In genomic region chrX:49812177-49812576, GRCh38 we compare ENCODE assay signal across 1 cellular context.
TF ChIP-seq lines count a peak whose summit lies in the region.

No MANE protein-coding gene starts in this region.

TF ChIP-seq in HepG2, 621 proteins besides CTCF, POLR2A, EP300 and RAD21 (continues in another document):
- TF ChIP-seq, protein P1, sequence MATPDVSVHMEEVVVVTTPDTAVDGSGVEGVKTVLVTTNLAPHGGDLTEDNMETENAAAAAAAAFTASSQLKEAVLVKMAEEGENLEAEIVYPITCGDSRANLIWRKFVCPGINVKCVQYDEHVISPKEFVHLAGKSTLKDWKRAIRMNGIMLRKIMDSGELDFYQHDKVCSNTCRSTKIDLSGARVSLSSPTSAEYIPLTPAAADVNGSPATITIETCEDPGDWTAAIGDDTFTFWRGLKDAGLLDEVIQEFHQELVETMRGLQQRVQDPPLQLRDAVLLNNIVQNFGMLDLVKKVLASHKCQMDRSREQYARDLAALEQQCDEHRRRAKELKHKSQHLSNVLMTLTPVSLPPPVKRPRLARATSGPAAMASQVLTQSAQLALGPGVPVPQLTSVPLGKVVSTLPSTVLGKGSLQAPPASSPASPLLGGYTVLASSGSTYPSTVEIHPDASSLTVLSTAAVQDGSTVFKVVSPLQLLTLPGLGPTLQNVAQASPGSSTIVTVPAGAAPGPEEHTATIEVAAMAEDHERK (CRISPR knock-in tag; IDR thresholded peaks at IDR 0.05; ENCODE audit: low read depth), result no peak
- TF ChIP-seq NFATC3 (CRISPR knock-in tag; IDR thresholded peaks at IDR 0.05), result no peak
- TF ChIP-seq GTF2F1 (IDR thresholded peaks at IDR 0.05; ENCODE audit: low read length), result no peak
- peak; percentile 76 for TF ChIP-seq LCORL (IDR thresholded peaks at IDR 0.05)
- 0 out of 2 replicates have a peak, but pooled peaks have one; percentile 39 for TF ChIP-seq LCORL (CRISPR knock-in tag; IDR thresholded peaks at IDR 0.05)
- no peak for TF ChIP-seq NCOA1 (CRISPR knock-in tag; IDR thresholded peaks at IDR 0.05)
- no peak for TF ChIP-seq HDAC1 (CRISPR knock-in tag; IDR thresholded peaks at IDR 0.05)
- TF ChIP-seq, protein P2, sequence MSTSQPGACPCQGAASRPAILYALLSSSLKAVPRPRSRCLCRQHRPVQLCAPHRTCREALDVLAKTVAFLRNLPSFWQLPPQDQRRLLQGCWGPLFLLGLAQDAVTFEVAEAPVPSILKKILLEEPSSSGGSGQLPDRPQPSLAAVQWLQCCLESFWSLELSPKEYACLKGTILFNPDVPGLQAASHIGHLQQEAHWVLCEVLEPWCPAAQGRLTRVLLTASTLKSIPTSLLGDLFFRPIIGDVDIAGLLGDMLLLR (CRISPR knock-in tag; IDR thresholded peaks at IDR 0.05), result no peak
- no peak for TF ChIP-seq BRCA1 (CRISPR knock-in tag; IDR thresholded peaks at IDR 0.05)
- no peak for TF ChIP-seq MAX (IDR thresholded peaks at IDR 0.05)
- no peak for TF ChIP-seq MTA3 (CRISPR knock-in tag; IDR thresholded peaks at IDR 0.05)
- peak; percentile 71 for TF ChIP-seq HDAC2 (CRISPR knock-in tag; IDR thresholded peaks at IDR 0.05)
- no peak for TF ChIP-seq ZNF484 (CRISPR knock-in tag; IDR thresholded peaks at IDR 0.05; ENCODE audit: borderline replicate concordance, low read depth)
- TF ChIP-seq YEATS2 (CRISPR knock-in tag; IDR thresholded peaks at IDR 0.05; ENCODE audit: borderline replicate concordance), result no peak
- TF ChIP-seq ISL2 (CRISPR knock-in tag; IDR thresholded peaks at IDR 0.05), result peak; percentile 95
- no peak for TF ChIP-seq RNF219 (CRISPR knock-in tag; IDR thresholded peaks at IDR 0.05)
- TF ChIP-seq ZFP41 (CRISPR knock-in tag; IDR thresholded peaks at IDR 0.05; ENCODE audit: borderline replicate concordance), result no peak
- no peak for TF ChIP-seq NFAT5 (CRISPR knock-in tag; IDR thresholded peaks at IDR 0.05)
- no peak for TF ChIP-seq ZNF331 (CRISPR knock-in tag; IDR thresholded peaks at IDR 0.05)
- no peak for TF ChIP-seq TFE3 (CRISPR knock-in tag; IDR thresholded peaks at IDR 0.05)
- TF ChIP-seq SRY (CRISPR knock-in tag; IDR thresholded peaks at IDR 0.05), result no peak
- peak; percentile 34; the same call in 1 of the 2 replicates for TF ChIP-seq ZBTB20 (CRISPR knock-in tag; IDR thresholded peaks at IDR 0.05; ENCODE audit: borderline replicate concordance, low read depth)
- no peak for TF ChIP-seq KDM2A (CRISPR knock-in tag; IDR thresholded peaks at IDR 0.05; ENCODE audit: borderline replicate concordance, low read depth)
- no peak for TF ChIP-seq SRSF9 (IDR thresholded peaks at IDR 0.05; ENCODE audit: borderline replicate concordance, insufficient read depth, low read depth, low read length, poor library complexity, severe bottlenecking)
- TF ChIP-seq ATF2 (CRISPR knock-in tag; IDR thresholded peaks at IDR 0.05), result no peak
- TF ChIP-seq TEAD2 (CRISPR knock-in tag; IDR thresholded peaks at IDR 0.05), result no peak
- TF ChIP-seq, protein P3, sequence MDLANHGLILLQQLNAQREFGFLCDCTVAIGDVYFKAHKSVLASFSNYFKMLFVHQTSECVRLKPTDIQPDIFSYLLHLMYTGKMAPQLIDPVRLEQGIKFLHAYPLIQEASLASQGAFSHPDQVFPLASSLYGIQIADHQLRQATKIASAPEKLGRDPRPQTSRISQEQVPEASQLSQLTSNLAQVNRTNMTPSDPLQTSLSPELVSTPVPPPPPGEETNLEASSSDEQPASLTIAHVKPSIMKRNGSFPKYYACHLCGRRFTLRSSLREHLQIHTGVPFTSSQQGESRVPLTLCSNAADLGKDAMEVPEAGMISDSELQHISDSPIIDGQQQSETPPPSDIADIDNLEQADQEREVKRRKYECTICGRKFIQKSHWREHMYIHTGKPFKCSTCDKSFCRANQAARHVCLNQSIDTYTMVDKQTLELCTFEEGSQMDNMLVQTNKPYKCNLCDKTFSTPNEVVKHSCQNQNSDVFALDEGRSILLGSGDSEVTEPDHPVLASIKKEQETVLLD (CRISPR knock-in tag; IDR thresholded peaks at IDR 0.05; ENCODE audit: low read depth), result no peak
- peak; percentile 80 for TF ChIP-seq FOXA3 (CRISPR knock-in tag; IDR thresholded peaks at IDR 0.05)
- no peak for TF ChIP-seq FOXK2 (IDR thresholded peaks at IDR 0.05)
- TF ChIP-seq SIN3A (IDR thresholded peaks at IDR 0.05; ENCODE audit: borderline replicate concordance, low read depth, low read length), result no peak
- TF ChIP-seq RBM39 (IDR thresholded peaks at IDR 0.05; ENCODE audit: low read depth, low read length, poor library complexity, severe bottlenecking), result no peak
- TF ChIP-seq, protein P4, sequence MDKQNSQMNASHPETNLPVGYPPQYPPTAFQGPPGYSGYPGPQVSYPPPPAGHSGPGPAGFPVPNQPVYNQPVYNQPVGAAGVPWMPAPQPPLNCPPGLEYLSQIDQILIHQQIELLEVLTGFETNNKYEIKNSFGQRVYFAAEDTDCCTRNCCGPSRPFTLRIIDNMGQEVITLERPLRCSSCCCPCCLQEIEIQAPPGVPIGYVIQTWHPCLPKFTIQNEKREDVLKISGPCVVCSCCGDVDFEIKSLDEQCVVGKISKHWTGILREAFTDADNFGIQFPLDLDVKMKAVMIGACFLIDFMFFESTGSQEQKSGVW (CRISPR knock-in tag; IDR thresholded peaks at IDR 0.05; ENCODE audit: borderline replicate concordance), result no peak
- TF ChIP-seq TEAD3 (CRISPR knock-in tag; optimal IDR thresholded peaks at IDR 0.05; ENCODE audit: borderline replicate concordance), result peak; percentile 92
- no peak for TF ChIP-seq ZNF878 (CRISPR knock-in tag; IDR thresholded peaks at IDR 0.05)
- TF ChIP-seq, protein P5, sequence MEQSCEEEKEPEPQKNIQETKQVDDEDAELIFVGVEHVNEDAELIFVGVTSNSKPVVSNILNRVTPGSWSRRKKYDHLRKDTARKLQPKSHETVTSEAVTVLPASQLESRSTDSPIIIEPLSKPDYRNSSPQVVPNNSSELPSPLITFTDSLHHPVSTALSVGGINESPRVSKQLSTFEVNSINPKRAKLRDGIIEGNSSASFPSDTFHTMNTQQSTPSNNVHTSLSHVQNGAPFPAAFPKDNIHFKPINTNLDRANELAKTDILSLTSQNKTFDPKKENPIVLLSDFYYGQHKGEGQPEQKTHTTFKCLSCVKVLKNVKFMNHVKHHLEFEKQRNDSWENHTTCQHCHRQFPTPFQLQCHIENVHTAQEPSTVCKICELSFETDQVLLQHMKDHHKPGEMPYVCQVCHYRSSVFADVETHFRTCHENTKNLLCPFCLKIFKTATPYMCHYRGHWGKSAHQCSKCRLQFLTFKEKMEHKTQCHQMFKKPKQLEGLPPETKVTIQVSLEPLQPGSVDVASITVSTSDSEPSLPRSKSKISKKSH (CRISPR knock-in tag; IDR thresholded peaks at IDR 0.05; ENCODE audit: borderline replicate concordance), result no peak
- no peak for TF ChIP-seq THYN1 (CRISPR knock-in tag; IDR thresholded peaks at IDR 0.05; ENCODE audit: borderline replicate concordance, low read depth)
- no peak for TF ChIP-seq NR3C1 (CRISPR knock-in tag; IDR thresholded peaks at IDR 0.05)
- TF ChIP-seq, protein P6, sequence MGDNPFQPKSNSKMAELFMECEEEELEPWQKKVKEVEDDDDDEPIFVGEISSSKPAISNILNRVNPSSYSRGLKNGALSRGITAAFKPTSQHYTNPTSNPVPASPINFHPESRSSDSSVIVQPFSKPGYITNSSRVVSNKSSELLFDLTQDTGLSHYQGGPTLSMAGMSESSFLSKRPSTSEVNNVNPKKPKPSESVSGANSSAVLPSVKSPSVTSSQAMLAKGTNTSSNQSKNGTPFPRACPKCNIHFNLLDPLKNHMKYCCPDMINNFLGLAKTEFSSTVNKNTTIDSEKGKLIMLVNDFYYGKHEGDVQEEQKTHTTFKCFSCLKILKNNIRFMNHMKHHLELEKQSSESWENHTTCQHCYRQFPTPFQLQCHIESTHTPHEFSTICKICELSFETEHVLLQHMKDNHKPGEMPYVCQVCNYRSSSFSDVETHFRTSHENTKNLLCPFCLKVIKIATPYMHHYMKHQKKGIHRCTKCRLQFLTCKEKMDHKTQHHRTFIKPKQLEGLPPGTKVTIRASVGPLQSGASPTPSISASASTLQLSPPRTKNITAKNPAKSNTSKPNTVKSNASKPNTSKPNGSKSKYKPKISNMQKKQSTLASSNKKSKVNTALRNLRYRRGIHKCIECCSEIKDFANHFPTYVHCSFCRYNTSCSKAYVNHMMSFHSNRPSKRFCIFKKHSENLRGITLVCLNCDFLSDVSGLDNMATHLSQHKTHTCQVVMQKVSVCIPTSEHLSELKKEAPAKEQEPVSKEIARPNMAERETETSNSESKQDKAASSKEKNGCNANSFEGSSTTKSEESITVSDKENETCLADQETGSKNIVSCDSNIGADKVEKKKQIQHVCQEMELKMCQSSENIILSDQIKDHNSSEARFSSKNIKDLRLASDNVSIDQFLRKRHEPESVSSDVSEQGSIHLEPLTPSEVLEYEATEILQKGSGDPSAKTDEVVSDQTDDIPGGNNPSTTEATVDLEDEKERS (CRISPR knock-in tag; IDR thresholded peaks at IDR 0.05), result no peak
